In the genomic region with DNA sequence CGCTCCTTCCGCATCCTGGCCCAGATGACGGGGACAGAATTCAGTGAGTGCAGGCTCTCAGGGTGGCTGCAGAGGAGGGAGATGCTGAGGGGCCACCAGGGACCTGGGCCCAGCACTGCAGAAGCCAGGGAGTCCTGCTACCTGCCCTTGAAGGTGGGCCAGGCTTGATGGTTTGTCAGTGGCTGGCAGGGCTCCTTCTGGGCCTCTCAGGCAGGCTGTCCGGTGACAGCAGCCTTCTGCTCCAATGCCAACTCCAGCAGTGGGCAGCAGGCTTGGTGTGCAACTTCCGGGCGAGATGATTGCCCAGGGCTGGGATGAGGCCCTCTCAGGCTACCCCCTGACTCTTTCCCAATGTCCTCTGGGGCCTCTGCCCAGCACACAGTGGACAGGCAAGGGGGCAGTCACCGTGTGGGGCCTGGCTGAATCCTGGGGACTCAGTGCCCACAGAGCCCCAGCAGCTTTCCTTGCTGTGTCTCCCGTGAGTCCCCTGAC, we compare ENCODE assay signal across 27 cellular contexts. TPM values are rescaled to one million over a fixed set of nuclear protein-coding genes. Genes with fewer than 3 reads are reported as not detected.
"Had no signal": no experiment of that assay in that cellular context is flagged by ENCODE, and none has a peak within 500 bp of the region (broad histone marks: within the 10 kb centered on the region; RNA-seq: fewer than 3 reads in every experiment).

No MANE protein-coding gene starts in this region.

- H3K4me2 ChIP-seq: neural progenitor cell, smooth muscle cell had no signal

- H3K36me3 ChIP-seq: esophagus squamous epithelium, lower lobe of right lung, neural progenitor cell, thyroid gland had no signal

- H3K4me3 ChIP-seq: esophagus squamous epithelium, lower lobe of right lung, neural progenitor cell, smooth muscle cell, thyroid gland had no signal

- H2AFZ ChIP-seq: neural progenitor cell had no signal

- H3K27ac ChIP-seq: lower lobe of right lung, neural progenitor cell, thyroid gland had no signal

- H3K27me3 ChIP-seq: neural progenitor cell, thyroid gland had no signal

- H3K9me3 ChIP-seq: esophagus squamous epithelium, lower lobe of right lung, thyroid gland had no signal

- H3K9ac ChIP-seq: neural progenitor cell had no signal

- ATAC-seq: lower lobe of right lung; natural killer cell; sciatic nerve; stimulated activated memory B cell treated with anti-CD40 and anti-IgM and Interleukin-4, amounts not matched to agents 10 μg/mL and 1 μg/mL and 100 μg/mL, for 72 hours; stimulated activated naive CD8-positive, alpha-beta T cell treated with anti-CD3 and anti-CD28 coated beads, Interleukin-15, amount 100 ng/mL, for 72 hours had no signal

- DNase-seq: activated B cell treated with CpG ODN at 0.5 μM for 24 hours; activated effector memory CD4-positive, alpha-beta T cell treated with Interleukin-2 at 50 U/mL for 16 hours; activated naive CD4-positive, alpha-beta T cell treated with Interleukin-2 at 50 U/mL for 16 hours; activated naive CD8-positive, alpha-beta T cell treated with anti-CD3 and anti-CD28 coated beads for 36 hours; dermis blood vessel endothelial cell; effector CD4-positive, alpha-beta T cell; esophagus squamous epithelium; foreskin melanocyte; glutamatergic neuron; hippocampal formation; lower lobe of right lung; mesendoderm; natural killer cell; stimulated activated CD4-positive, alpha-beta T cell treated with anti-CD3 and anti-CD28 coated beads, Interleukin-1b, Interleukin-23, amount 100 ng/mL, for 48 hours; stimulated activated CD4-positive, alpha-beta T cell treated with anti-CD3 and anti-CD28 coated beads, Interleukin-4, amount 100 ng/mL, for 4 hours; stimulated activated CD8-positive, alpha-beta memory T cell treated with anti-CD3 and anti-CD28 coated beads, Interleukin-4, amount 100 ng/mL, for 48 hours; stimulated activated naive CD8-positive, alpha-beta T cell treated with anti-CD3 and anti-CD28 coated beads, Interleukin-15, amount 100 ng/mL, for 72 hours; substantia nigra; T-helper 1 cell; thyroid gland had no signal

RNA-seq across cellular contexts. Expression of gene LDB3, which starts 23.8 kb away (rescaled TPM):
- total RNA-seq: activated B cell treated with CpG ODN at 0.5 μM for 24 hours, dermis blood vessel endothelial cell, mononuclear cell had no signal

RNA-seq across cellular contexts. Expression of gene OPN4, which starts 37.7 kb away (rescaled TPM):
- total RNA-seq: activated B cell treated with CpG ODN at 0.5 μM for 24 hours; activated naive CD8-positive, alpha-beta T cell treated with anti-CD3 and anti-CD28 coated beads for 36 hours; dermis blood vessel endothelial cell; esophagus squamous epithelium; lower lobe of right lung; mononuclear cell; natural killer cell; smooth muscle cell; ureter had no signal
- polyA plus RNA-seq: keratinocyte, smooth muscle cell had no signal
